In the genomic region with DNA sequence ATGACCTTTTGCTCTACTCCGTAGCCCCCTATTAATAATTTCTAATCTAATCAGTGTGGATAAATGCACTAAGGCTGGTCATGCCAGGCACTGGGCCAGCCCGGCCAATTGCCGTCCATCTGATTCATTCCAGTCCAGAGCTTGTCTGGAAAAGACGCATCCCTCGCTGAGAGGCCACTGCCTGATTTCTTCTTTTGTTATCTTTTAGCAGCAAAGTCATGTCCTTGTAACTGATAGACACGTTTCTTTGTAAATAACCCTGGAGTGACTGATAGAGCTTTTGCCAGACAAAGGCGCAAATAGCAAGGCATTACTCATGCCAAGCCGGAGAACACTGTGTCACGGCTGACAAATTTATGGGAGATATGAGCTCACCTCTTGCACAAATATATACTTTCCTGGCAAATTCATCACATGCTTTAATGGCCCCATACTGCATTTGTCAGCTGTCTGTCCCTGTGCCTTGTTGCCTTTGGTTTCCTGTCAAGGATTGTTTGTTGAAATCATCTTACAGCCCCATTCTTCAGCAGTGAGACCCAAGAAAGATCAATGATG, we compare ENCODE assay signal across 12 cellular contexts.
DNase-seq lines count a peak whose midpoint lies in the region; ATAC-seq, FAIRE-seq and TF ChIP-seq lines count a peak whose summit lies in the region.
"Had no signal": no experiment of that assay in that cellular context is flagged by ENCODE, and none has a peak within 500 bp of the region (broad histone marks: within the 10 kb centered on the region; RNA-seq: fewer than 3 reads in every experiment).

No MANE protein-coding gene starts in this region.

- no peak for ATAC-seq in GM21515 (IDR thresholded peaks at IDR 0.05; ENCODE audit: unreplicated experiment)
- ATAC-seq in activated naive CD8-positive, alpha-beta T cell treated with anti-CD3 and anti-CD28 coated beads, Interleukin-2, amount 50 U/mL, for 24 hours = no peak

- H3K4me3 ChIP-seq in GM23248 (no peak overlapping the region), fibroblast of villous mesenchyme (ENCODE audit: low read depth, low read length) (no peak overlapping the region)

- H4K20me1 ChIP-seq in GM23248 (ENCODE audit: insufficient read depth) = no peaks in the 10 kb centered on the region

- 27 to 31% methylated on average over 9 of the region's 9 CpGs for WGBS in GM23248 (ENCODE audit: low coverage in 1 of 2, low lambda C conversion rate in 2 of 2, missing lambda C conversion rate in 2 of 2), 2 experiments

- peak overlapping the region; percentile 13 for H3K4me2 ChIP-seq in GM23248 (ENCODE audit: unreplicated experiment)

- FAIRE-seq in frontal cortex (lab: Jason Lieb, UNC) = no peak
- FAIRE-seq: endometrium had no signal

- H3K27me3 ChIP-seq in GM23248 (replicated peaks; ENCODE audit: insufficient read depth) = no peaks in the 10 kb centered on the region

- H3F3A ChIP-seq in GM23248 (ENCODE audit: insufficient read depth) = peaks cover 54% of the 10 kb centered on the region

- peaks cover 4% of the 10 kb centered on the region for H3K9me3 Mint-ChIP-seq in activated naive CD8-positive, alpha-beta T cell treated with anti-CD3 and anti-CD28 coated beads, Interleukin-2, amount 50 U/mL, for 24 hours

- H3K9me2 ChIP-seq in GM23248 (ENCODE audit: insufficient read depth) = peaks cover 2% of the 10 kb centered on the region; the same call in 1 of the 2 replicates

- H2AFZ ChIP-seq in GM23248 = peak overlapping the region; percentile 2; the same call in 1 of the 2 replicates

- no peaks in the 10 kb centered on the region for H3K79me2 ChIP-seq in GM23248 (ENCODE audit: insufficient read depth)

- H3K36me3 ChIP-seq in GM23248 (ENCODE audit: low read depth) = no peaks in the 10 kb centered on the region

- no peaks in the 10 kb centered on the region for H3K36me3 Mint-ChIP-seq in activated naive CD8-positive, alpha-beta T cell treated with anti-CD3 and anti-CD28 coated beads, Interleukin-2, amount 50 U/mL, for 24 hours (ENCODE audit: low read depth)

- DNase-seq in GM23248 = peak; percentile 82
- DNase-seq in SHP77 treated with DMSO at 0.1 percent for 48 hours (lab: John Stamatoyannopoulos, UW) = peak; percentile 84
- peak; percentile 81 for DNase-seq in fibroblast of villous mesenchyme (ENCODE audit: low read depth)
- peak; percentile 85 for DNase-seq in posterior vena cava (ENCODE audit: low spot score)
- no peak for DNase-seq in frontal cortex (ENCODE audit: low spot score in 2 of 2)
- no peak for DNase-seq in NCI-H187 treated with DMSO at 0.1 percent for 48 hours (lab: John Stamatoyannopoulos, UW)
- DNase-seq in activated naive CD8-positive, alpha-beta T cell treated with anti-CD3 and anti-CD28 coated beads, Interleukin-2, amount 50 U/mL, for 24 hours = no peak
- DNase-seq: GF-D8, occipital lobe had no signal

- intact Hi-C loops in posterior vena cava (cut with DNase I) = no loop called here

- TF ChIP-seq CTCF in fibroblast of villous mesenchyme (IDR thresholded peaks at IDR 0.05; ENCODE audit: insufficient read depth, low read depth, low read length) = no peak

- H3K4me1 ChIP-seq in GM23248 (ENCODE audit: insufficient read depth) = peaks cover 41% of the 10 kb centered on the region

- no peak overlapping the region for H3K9ac ChIP-seq in GM23248

- no peaks in the 10 kb centered on the region for H3K9me3 ChIP-seq in GM23248 (ENCODE audit: low read depth)

- peak overlapping the region; percentile 20 for H3K27ac ChIP-seq in GM23248
- H3K27ac ChIP-seq: HL-60 had no signal

- no peak overlapping the region for H3K4me3 Mint-ChIP-seq in activated naive CD8-positive, alpha-beta T cell treated with anti-CD3 and anti-CD28 coated beads, Interleukin-2, amount 50 U/mL, for 24 hours

- no peaks in the 10 kb centered on the region for H3K4me1 Mint-ChIP-seq in activated naive CD8-positive, alpha-beta T cell treated with anti-CD3 and anti-CD28 coated beads, Interleukin-2, amount 50 U/mL, for 24 hours

- H3K27ac Mint-ChIP-seq in activated naive CD8-positive, alpha-beta T cell treated with anti-CD3 and anti-CD28 coated beads, Interleukin-2, amount 50 U/mL, for 24 hours = no peak overlapping the region

- H3K27me3 Mint-ChIP-seq in activated naive CD8-positive, alpha-beta T cell treated with anti-CD3 and anti-CD28 coated beads, Interleukin-2, amount 50 U/mL, for 24 hours = no peaks in the 10 kb centered on the region

- in situ Hi-C loops in GM23248 (cut with MboI) = no loop called here

Comparison
In these comparisons a context has a peak if more than half of its experiments do, and no peak if none do; other contexts are left out.
1. DNase-seq: peak in GM23248 (single experiment), SHP77 treated with DMSO at 0.1 percent for 48 hours (single experiment), fibroblast of villous mesenchyme (single experiment) and posterior vena cava (single experiment); none in frontal cortex (0 of 2), NCI-H187 treated with DMSO at 0.1 percent for 48 hours (single experiment) and activated naive CD8-positive, alpha-beta T cell treated with anti-CD3 and anti-CD28 coated beads, Interleukin-2, amount 50 U/mL, for 24 hours (single experiment).